ENCODE assay signal across 12 cellular contexts in genomic region chr1:183096889-183097288, GRCh38.
DNase-seq lines count a peak whose midpoint lies in the region; ATAC-seq and TF ChIP-seq lines count a peak whose summit lies in the region.
"Had no signal": no experiment of that assay in that cellular context is flagged by ENCODE, and none has a peak within 500 bp of the region (broad histone marks: within the 10 kb centered on the region; RNA-seq: fewer than 3 reads in every experiment).

No MANE protein-coding gene starts in this region.

- H3K36me3 ChIP-seq in esophagus muscularis mucosa = peaks cover 0 to 6% (median 0%) of the 10 kb centered on the region in 4 donors
- H3K36me3 ChIP-seq in lower lobe of right lung = no peaks in the 10 kb centered on the region
- H3K36me3 ChIP-seq in subcutaneous abdominal adipose tissue (ENCODE audit: control insufficient read depth in 5 of 5, insufficient read depth in 5 of 5, low read length in 5 of 5) = peaks cover 0 to 7% (median 4%) of the 10 kb centered on the region in 5 donors

- H3K36me3 Mint-ChIP-seq in stimulated activated effector memory CD8-positive, alpha-beta T cell treated with anti-CD3 and anti-CD28 coated beads, Interleukin-12 subunit alpha, Interleukin-12 subunit beta, amount 100 ng/mL, for 72 hours = no peaks in the 10 kb centered on the region

- no peaks in the 10 kb centered on the region for H3K9me3 ChIP-seq in esophagus muscularis mucosa
- H3K9me3 ChIP-seq in lower lobe of right lung = no peaks in the 10 kb centered on the region
- no peaks in the 10 kb centered on the region for H3K9me3 ChIP-seq in subcutaneous abdominal adipose tissue (ENCODE audit: control insufficient read depth in 5 of 5, low read length in 5 of 5)
- H3K9me3 ChIP-seq: Caco-2 had no signal

- TF ChIP-seq EP300 in esophagus muscularis mucosa (IDR thresholded peaks at IDR 0.05) = no peak

- H3K9me3 Mint-ChIP-seq in stimulated activated effector memory CD8-positive, alpha-beta T cell treated with anti-CD3 and anti-CD28 coated beads, Interleukin-12 subunit alpha, Interleukin-12 subunit beta, amount 100 ng/mL, for 72 hours = no peaks in the 10 kb centered on the region

- DNase-seq in HFF-Myc (ENCODE audit: extremely low read depth, low read depth) = peak; percentile 89
- no peak for DNase-seq in esophagus muscularis mucosa (ENCODE audit: extremely low spot score)
- no peak for DNase-seq in lower lobe of right lung
- no peak for DNase-seq in stimulated activated CD4-positive, alpha-beta T cell treated with anti-CD3 and anti-CD28 coated beads, Interleukin-1b, Interleukin-23, amount 100 ng/mL, for 48 hours
- DNase-seq in stimulated activated effector memory CD8-positive, alpha-beta T cell treated with anti-CD3 and anti-CD28 coated beads, Interleukin-12 subunit alpha, Interleukin-12 subunit beta, amount 100 ng/mL, for 72 hours (ENCODE audit: low spot score in 2 of 2) = no peak
- no peak for DNase-seq in ureter (ENCODE audit: low spot score)
- DNase-seq: activated CD8-positive, alpha-beta memory T cell treated with anti-CD3 and anti-CD28 coated beads, Interleukin-2, amount 50 U/mL, for 48 hours; Caco-2; SHP77 treated with DMSO at 0.1 percent for 48 hours had no signal

- peak overlapping the region in 2 of 5 donors; percentile 19 to 34 for H3K9ac ChIP-seq in subcutaneous abdominal adipose tissue (ENCODE audit: low read length in 5 of 5)

- no peak for TF ChIP-seq POLR2A in esophagus muscularis mucosa (IDR thresholded peaks at IDR 0.05; ENCODE audit: low read depth)

- 29% methylated on average over 3 of the region's 3 CpGs for WGBS in esophagus muscularis mucosa

- intact Hi-C loops in esophagus muscularis mucosa (cut with DNase I) = no loop called here
- intact Hi-C loops in lower lobe of right lung (cut with DNase I) = no loop called here

- H3K4me1 ChIP-seq in esophagus muscularis mucosa (peaks cover 41 to 96% (median 93%) of the 10 kb centered on the region in 4 donors), lower lobe of right lung (peaks cover 36% of the 10 kb centered on the region), subcutaneous abdominal adipose tissue (ENCODE audit: control insufficient read depth in 5 of 5, insufficient read depth in 5 of 5, low read length in 5 of 5) (peaks cover 0 to 66% (median 41%) of the 10 kb centered on the region in 5 donors)

- ATAC-seq in lower lobe of right lung (peak; percentile 34 to 59), GM19463 (IDR thresholded peaks at IDR 0.05; ENCODE audit: unreplicated experiment) (no peak)
- ATAC-seq in stimulated activated effector memory CD8-positive, alpha-beta T cell treated with anti-CD3 and anti-CD28 coated beads, Interleukin-12 subunit alpha, Interleukin-12 subunit beta, amount 100 ng/mL, for 72 hours = no peak
- ATAC-seq: foreskin keratinocyte had no signal

- peak overlapping the region; percentile 51 to 70 (median 60) for H3K27ac ChIP-seq in esophagus muscularis mucosa (replicated peaks in 1 of 4)
- peak overlapping the region; percentile 69 for H3K27ac ChIP-seq in lower lobe of right lung
- H3K27ac ChIP-seq in subcutaneous abdominal adipose tissue (ENCODE audit: low read depth, low read length) = peak overlapping the region; percentile 57
- H3K27ac ChIP-seq: foreskin keratinocyte had no signal

- H3K4me1 Mint-ChIP-seq in stimulated activated effector memory CD8-positive, alpha-beta T cell treated with anti-CD3 and anti-CD28 coated beads, Interleukin-12 subunit alpha, Interleukin-12 subunit beta, amount 100 ng/mL, for 72 hours = no peaks in the 10 kb centered on the region

- no peak for TF ChIP-seq CTCF in HFF-Myc (IDR thresholded peaks at IDR 0.05; ENCODE audit: low read depth, low read length, missing control alignments)
- TF ChIP-seq CTCF in esophagus muscularis mucosa (IDR thresholded peaks at IDR 0.05) = no peak
- TF ChIP-seq CTCF in lower lobe of right lung (IDR thresholded peaks at IDR 0.05) = no peak

- H3K27me3 ChIP-seq in esophagus muscularis mucosa (no peaks in the 10 kb centered on the region), lower lobe of right lung (ENCODE audit: low read depth) (no peaks in the 10 kb centered on the region), subcutaneous abdominal adipose tissue (ENCODE audit: control insufficient read depth in 5 of 5, insufficient read depth in 4 of 5, low read length in 5 of 5) (no peaks in the 10 kb centered on the region)
- H3K27me3 ChIP-seq: foreskin keratinocyte had no signal

- H3K27ac Mint-ChIP-seq in stimulated activated effector memory CD8-positive, alpha-beta T cell treated with anti-CD3 and anti-CD28 coated beads, Interleukin-12 subunit alpha, Interleukin-12 subunit beta, amount 100 ng/mL, for 72 hours = no peak overlapping the region

- H3K4me3 ChIP-seq in HFF-Myc (replicated peaks; ENCODE audit: low read depth, low read length) = no peak overlapping the region
- H3K4me3 ChIP-seq in esophagus muscularis mucosa = peak overlapping the region in 1 of 4 donors; percentile 13
- H3K4me3 ChIP-seq in lower lobe of right lung = no peak overlapping the region
- peak overlapping the region in 2 of 5 donors; percentile 9 to 22 for H3K4me3 ChIP-seq in subcutaneous abdominal adipose tissue (ENCODE audit: low read depth in 1 of 5, low read length in 5 of 5)

- H3K4me3 Mint-ChIP-seq in stimulated activated effector memory CD8-positive, alpha-beta T cell treated with anti-CD3 and anti-CD28 coated beads, Interleukin-12 subunit alpha, Interleukin-12 subunit beta, amount 100 ng/mL, for 72 hours = no peak overlapping the region

Comparison
In these comparisons a context has a peak if more than half of its experiments do, and no peak if none do; other contexts are left out.
1. ATAC-seq: peak in lower lobe of right lung (2 of 2); none in stimulated activated effector memory CD8-positive, alpha-beta T cell treated with anti-CD3 and anti-CD28 coated beads, Interleukin-12 subunit alpha, Interleukin-12 subunit beta, amount 100 ng/mL, for 72 hours (single experiment) and GM19463 (single experiment).
2. Peak in every context shown above with its lines, with median percentiles within 50 percentile points of each other: H3K27ac ChIP-seq.